ENCODE assay signal across 16 cellular contexts in the genomic region with DNA sequence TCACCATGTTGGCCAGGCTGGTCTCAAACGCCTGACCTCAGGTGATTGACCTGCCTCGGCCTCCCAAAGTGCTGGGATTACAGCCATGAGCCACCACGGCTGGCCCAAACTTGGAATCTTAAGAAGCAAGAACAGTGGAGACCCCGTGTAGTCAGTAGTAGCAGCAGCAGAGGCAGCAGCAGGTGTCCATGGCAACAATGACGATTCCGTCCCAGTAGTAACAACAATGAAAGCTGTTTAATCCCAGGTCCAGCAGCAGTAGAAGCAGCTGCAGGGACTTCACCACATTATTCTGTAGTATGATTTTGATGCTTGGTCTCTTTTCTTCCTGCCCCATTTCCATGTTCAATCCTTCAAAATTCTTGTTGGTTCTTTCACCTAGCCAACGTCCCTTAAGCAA.
"Had no signal": no experiment of that assay in that cellular context is flagged by ENCODE, and none has a peak within 500 bp of the region (broad histone marks: within the 10 kb centered on the region; RNA-seq: fewer than 3 reads in every experiment).

No MANE protein-coding gene starts in this region.

- H3K4me1 ChIP-seq: gastrocnemius medialis, heart left ventricle, lower lobe of right lung, transverse colon had no signal

- DNase-seq: activated CD4-positive, alpha-beta memory T cell treated with anti-CD3 and anti-CD28 coated beads, Interleukin-2, amount 10 ng/mL, durations not matched to agents 7 days and 5 days; activated CD4-positive, alpha-beta T cell treated with anti-CD3 and anti-CD28 coated beads for 4 hours; activated effector memory CD4-positive, alpha-beta T cell treated with Interleukin-2 at 50 U/mL for 16 hours; activated naive CD4-positive, alpha-beta T cell treated with anti-CD3 and anti-CD28 coated beads, Interleukin-2, amount 50 U/mL, for 16 hours; activated T-cell treated with anti-CD3 and anti-CD28 coated beads, Interleukin-2, amount 50 U/mL, for 4 hours; erythroblast; gastrocnemius medialis; heart left ventricle; left cardiac atrium; lower lobe of right lung; stimulated activated CD4-positive, alpha-beta T cell treated with anti-CD3 and anti-CD28 coated beads, Interleukin-15, amount 100 ng/mL, for 24 hours; stimulated activated CD4-positive, alpha-beta T cell treated with anti-CD3 and anti-CD28 coated beads, Interleukin-4, amount 100 ng/mL, for 1 hour; stimulated activated naive CD4-positive, alpha-beta T cell; T-helper 17 cell; transverse colon had no signal

- H3K4me3 ChIP-seq: cardiac muscle cell, gastrocnemius medialis, heart left ventricle, lower lobe of right lung, transverse colon had no signal

- H3K9me3 ChIP-seq: gastrocnemius medialis, heart left ventricle, lower lobe of right lung, transverse colon had no signal

- H3K27ac ChIP-seq: cardiac muscle cell, gastrocnemius medialis, heart left ventricle, lower lobe of right lung, transverse colon had no signal

- H3K36me3 ChIP-seq: cardiac muscle cell, gastrocnemius medialis, heart left ventricle, lower lobe of right lung, transverse colon had no signal

- H3K27me3 ChIP-seq: cardiac muscle cell, gastrocnemius medialis, transverse colon had no signal
